1 cellular context compared by ENCODE assay signal in the genomic region with DNA sequence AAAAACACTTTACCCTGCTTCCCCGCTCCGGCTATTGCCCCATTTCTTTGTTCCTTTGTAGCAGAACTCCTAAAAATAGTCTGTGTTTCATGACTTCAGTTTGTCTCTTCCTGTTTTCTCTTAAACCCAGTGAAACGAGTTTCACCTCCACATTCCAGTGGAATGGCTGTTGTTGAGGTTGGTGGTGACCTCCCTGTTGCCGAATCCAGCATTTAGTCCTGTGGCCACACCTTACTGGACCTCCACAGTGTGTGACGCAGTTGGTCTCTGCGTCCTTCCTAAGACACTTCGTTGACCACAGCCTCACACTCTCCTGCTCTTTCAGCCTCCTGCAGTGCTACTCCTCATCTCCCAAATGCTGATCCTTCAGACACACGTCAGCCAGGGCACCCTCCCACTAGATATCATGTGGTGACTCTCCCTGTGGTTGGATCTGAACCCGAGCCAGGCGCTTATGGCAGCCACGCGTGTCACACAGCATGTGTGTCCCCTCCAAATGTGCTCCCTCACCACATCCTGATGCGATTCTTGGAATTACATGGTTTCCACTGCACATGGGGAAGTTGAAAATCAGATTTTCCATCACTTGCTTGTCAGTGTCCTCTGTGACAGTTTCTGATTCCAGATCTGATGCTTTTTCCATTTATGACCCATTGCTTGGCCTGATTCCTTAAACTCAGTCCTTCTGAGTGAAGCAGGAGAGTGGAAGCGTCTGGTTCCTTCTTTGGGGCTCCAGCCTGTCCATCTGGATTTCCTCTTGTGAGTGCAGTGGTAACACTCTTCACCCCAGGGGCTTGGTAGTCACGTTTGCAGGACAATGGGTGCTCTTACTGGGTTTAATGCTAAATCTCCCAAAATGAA.
TF ChIP-seq lines count a peak whose summit lies in the region.

No MANE protein-coding gene starts in this region.

TF ChIP-seq in K562, 482 proteins besides CTCF, POLR2A, EP300 and RAD21 (continued from another document and continues in another):
- TF ChIP-seq ETV1 (tag; conservative IDR thresholded peaks at IDR 0.05; ENCODE audit: low read depth) (no peak; the same call in 1 of the 2 replicates), ZNF146 (CRISPR knock-in tag; IDR thresholded peaks at IDR 0.05; ENCODE audit: unreplicated experiment) (no peak), NR1H2 (CRISPR knock-in tag; IDR thresholded peaks at IDR 0.05) (peak; percentile 88; the same call in 1 of the 2 replicates), DIDO1 (tag; IDR thresholded peaks at IDR 0.05; ENCODE audit: low read depth) (0 out of 2 replicates have a peak, but pooled peaks have one; percentile 55), SREBF1 (IDR thresholded peaks at IDR 0.05; ENCODE audit: borderline replicate concordance, low read depth, low read length) (no peak), LARP7 (IDR thresholded peaks at IDR 0.05) (no peak), TGIF2 (CRISPR knock-in tag; IDR thresholded peaks at IDR 0.05) (no peak), NFIX (CRISPR knock-in tag; IDR thresholded peaks at IDR 0.05; ENCODE audit: low read depth) (no peak), RFX7 (CRISPR knock-in tag; IDR thresholded peaks at IDR 0.05) (no peak), RUNX1 (IDR thresholded peaks at IDR 0.05; ENCODE audit: low read depth) (no peak; the same call in 1 of the 2 replicates), ZNF121 (CRISPR knock-in tag; conservative IDR thresholded peaks at IDR 0.05) (no peak), ZFP30 (CRISPR knock-in tag; IDR thresholded peaks at IDR 0.05; ENCODE audit: borderline replicate concordance) (no peak), NCOR1 (IDR thresholded peaks at IDR 0.05) (peak; percentile 5; the same call in 1 of the 2 replicates), POLR2AphosphoS5 (IDR thresholded peaks at IDR 0.05; ENCODE audit: control insufficient read depth, insufficient read depth, low read depth, low read length) (no peak), CREB1 (IDR thresholded peaks at IDR 0.05) (no peak), CREB1 (CRISPR knock-in tag; IDR thresholded peaks at IDR 0.05) (peak; percentile 75), FOXK1 (CRISPR knock-in tag; IDR thresholded peaks at IDR 0.05; ENCODE audit: borderline replicate concordance) (0 out of 2 replicates have a peak, but pooled peaks have one; percentile 42), PML (IDR thresholded peaks at IDR 0.05; ENCODE audit: low read length) (no peak), ZNF589 (CRISPR knock-in tag; IDR thresholded peaks at IDR 0.05; ENCODE audit: low read depth) (no peak; the same call in 1 of the 2 replicates), ATF7 (IDR thresholded peaks at IDR 0.05) (no peak), CBFA2T3 (IDR thresholded peaks at IDR 0.05) (no peak), KAT8 (IDR thresholded peaks at IDR 0.05; ENCODE audit: low read depth) (no peak), NFYB (IDR thresholded peaks at IDR 0.05; ENCODE audit: extremely low read depth, insufficient read length) (no peak), STAT5B (CRISPR knock-in tag; IDR thresholded peaks at IDR 0.05) (no peak), SRF (CRISPR knock-in tag; IDR thresholded peaks at IDR 0.05) (no peak), RAD51 (IDR thresholded peaks at IDR 0.05; ENCODE audit: borderline replicate concordance, low read depth) (no peak), ZNF766 (CRISPR knock-in tag; conservative IDR thresholded peaks at IDR 0.05) (peak; percentile 65), NFXL1 (CRISPR knock-in tag; IDR thresholded peaks at IDR 0.05) (no peak; the same call in 1 of the 2 replicates), RBM15 (IDR thresholded peaks at IDR 0.05; ENCODE audit: insufficient read depth, low read length) (no peak), DDX20 (tag; IDR thresholded peaks at IDR 0.05; ENCODE audit: low read depth) (no peak), BRD4 (IDR thresholded peaks at IDR 0.05) (peak; percentile 73; the same call in 1 of the 2 replicates), ZBTB8A (IDR thresholded peaks at IDR 0.05; ENCODE audit: partially characterized antibody) (no peak), NBN (IDR thresholded peaks at IDR 0.05; ENCODE audit: low read depth) (no peak), ZSCAN29 (IDR thresholded peaks at IDR 0.05) (no peak), DNMT1 (IDR thresholded peaks at IDR 0.05) (0 out of 2 replicates have a peak, but pooled peaks have one; percentile 7), HNRNPH1 (optimal IDR thresholded peaks at IDR 0.05; ENCODE audit: low read depth, low read length) (no peak), CBFB (CRISPR knock-in tag; IDR thresholded peaks at IDR 0.05) (peak; percentile 88; the same call in 1 of the 2 replicates), HDAC6 (IDR thresholded peaks at IDR 0.05; ENCODE audit: low read depth, low read length) (no peak)
- TF ChIP-seq, protein P1, sequence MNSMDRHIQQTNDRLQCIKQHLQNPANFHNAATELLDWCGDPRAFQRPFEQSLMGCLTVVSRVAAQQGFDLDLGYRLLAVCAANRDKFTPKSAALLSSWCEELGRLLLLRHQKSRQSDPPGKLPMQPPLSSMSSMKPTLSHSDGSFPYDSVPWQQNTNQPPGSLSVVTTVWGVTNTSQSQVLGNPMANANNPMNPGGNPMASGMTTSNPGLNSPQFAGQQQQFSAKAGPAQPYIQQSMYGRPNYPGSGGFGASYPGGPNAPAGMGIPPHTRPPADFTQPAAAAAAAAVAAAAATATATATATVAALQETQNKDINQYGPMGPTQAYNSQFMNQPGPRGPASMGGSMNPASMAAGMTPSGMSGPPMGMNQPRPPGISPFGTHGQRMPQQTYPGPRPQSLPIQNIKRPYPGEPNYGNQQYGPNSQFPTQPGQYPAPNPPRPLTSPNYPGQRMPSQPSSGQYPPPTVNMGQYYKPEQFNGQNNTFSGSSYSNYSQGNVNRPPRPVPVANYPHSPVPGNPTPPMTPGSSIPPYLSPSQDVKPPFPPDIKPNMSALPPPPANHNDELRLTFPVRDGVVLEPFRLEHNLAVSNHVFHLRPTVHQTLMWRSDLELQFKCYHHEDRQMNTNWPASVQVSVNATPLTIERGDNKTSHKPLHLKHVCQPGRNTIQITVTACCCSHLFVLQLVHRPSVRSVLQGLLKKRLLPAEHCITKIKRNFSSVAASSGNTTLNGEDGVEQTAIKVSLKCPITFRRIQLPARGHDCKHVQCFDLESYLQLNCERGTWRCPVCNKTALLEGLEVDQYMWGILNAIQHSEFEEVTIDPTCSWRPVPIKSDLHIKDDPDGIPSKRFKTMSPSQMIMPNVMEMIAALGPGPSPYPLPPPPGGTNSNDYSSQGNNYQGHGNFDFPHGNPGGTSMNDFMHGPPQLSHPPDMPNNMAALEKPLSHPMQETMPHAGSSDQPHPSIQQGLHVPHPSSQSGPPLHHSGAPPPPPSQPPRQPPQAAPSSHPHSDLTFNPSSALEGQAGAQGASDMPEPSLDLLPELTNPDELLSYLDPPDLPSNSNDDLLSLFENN (IDR thresholded peaks at IDR 0.05; ENCODE audit: low read depth in 2 of 2, low read length in 2 of 2), result no peak
- TF ChIP-seq, protein P2, sequence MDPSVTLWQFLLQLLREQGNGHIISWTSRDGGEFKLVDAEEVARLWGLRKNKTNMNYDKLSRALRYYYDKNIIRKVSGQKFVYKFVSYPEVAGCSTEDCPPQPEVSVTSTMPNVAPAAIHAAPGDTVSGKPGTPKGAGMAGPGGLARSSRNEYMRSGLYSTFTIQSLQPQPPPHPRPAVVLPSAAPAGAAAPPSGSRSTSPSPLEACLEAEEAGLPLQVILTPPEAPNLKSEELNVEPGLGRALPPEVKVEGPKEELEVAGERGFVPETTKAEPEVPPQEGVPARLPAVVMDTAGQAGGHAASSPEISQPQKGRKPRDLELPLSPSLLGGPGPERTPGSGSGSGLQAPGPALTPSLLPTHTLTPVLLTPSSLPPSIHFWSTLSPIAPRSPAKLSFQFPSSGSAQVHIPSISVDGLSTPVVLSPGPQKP (CRISPR knock-in tag; IDR thresholded peaks at IDR 0.05), result no peak
- TF ChIP-seq, protein P3, sequence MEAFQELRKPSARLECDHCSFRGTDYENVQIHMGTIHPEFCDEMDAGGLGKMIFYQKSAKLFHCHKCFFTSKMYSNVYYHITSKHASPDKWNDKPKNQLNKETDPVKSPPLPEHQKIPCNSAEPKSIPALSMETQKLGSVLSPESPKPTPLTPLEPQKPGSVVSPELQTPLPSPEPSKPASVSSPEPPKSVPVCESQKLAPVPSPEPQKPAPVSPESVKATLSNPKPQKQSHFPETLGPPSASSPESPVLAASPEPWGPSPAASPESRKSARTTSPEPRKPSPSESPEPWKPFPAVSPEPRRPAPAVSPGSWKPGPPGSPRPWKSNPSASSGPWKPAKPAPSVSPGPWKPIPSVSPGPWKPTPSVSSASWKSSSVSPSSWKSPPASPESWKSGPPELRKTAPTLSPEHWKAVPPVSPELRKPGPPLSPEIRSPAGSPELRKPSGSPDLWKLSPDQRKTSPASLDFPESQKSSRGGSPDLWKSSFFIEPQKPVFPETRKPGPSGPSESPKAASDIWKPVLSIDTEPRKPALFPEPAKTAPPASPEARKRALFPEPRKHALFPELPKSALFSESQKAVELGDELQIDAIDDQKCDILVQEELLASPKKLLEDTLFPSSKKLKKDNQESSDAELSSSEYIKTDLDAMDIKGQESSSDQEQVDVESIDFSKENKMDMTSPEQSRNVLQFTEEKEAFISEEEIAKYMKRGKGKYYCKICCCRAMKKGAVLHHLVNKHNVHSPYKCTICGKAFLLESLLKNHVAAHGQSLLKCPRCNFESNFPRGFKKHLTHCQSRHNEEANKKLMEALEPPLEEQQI (IDR thresholded peaks at IDR 0.05), result no peak
- TF ChIP-seq, protein P4, sequence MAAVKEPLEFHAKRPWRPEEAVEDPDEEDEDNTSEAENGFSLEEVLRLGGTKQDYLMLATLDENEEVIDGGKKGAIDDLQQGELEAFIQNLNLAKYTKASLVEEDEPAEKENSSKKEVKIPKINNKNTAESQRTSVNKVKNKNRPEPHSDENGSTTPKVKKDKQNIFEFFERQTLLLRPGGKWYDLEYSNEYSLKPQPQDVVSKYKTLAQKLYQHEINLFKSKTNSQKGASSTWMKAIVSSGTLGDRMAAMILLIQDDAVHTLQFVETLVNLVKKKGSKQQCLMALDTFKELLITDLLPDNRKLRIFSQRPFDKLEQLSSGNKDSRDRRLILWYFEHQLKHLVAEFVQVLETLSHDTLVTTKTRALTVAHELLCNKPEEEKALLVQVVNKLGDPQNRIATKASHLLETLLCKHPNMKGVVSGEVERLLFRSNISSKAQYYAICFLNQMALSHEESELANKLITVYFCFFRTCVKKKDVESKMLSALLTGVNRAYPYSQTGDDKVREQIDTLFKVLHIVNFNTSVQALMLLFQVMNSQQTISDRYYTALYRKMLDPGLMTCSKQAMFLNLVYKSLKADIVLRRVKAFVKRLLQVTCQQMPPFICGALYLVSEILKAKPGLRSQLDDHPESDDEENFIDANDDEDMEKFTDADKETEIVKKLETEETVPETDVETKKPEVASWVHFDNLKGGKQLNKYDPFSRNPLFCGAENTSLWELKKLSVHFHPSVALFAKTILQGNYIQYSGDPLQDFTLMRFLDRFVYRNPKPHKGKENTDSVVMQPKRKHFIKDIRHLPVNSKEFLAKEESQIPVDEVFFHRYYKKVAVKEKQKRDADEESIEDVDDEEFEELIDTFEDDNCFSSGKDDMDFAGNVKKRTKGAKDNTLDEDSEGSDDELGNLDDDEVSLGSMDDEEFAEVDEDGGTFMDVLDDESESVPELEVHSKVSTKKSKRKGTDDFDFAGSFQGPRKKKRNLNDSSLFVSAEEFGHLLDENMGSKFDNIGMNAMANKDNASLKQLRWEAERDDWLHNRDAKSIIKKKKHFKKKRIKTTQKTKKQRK (IDR thresholded peaks at IDR 0.05; ENCODE audit: borderline replicate concordance, low read depth, low read length), result no peak
- TF ChIP-seq, protein P5, sequence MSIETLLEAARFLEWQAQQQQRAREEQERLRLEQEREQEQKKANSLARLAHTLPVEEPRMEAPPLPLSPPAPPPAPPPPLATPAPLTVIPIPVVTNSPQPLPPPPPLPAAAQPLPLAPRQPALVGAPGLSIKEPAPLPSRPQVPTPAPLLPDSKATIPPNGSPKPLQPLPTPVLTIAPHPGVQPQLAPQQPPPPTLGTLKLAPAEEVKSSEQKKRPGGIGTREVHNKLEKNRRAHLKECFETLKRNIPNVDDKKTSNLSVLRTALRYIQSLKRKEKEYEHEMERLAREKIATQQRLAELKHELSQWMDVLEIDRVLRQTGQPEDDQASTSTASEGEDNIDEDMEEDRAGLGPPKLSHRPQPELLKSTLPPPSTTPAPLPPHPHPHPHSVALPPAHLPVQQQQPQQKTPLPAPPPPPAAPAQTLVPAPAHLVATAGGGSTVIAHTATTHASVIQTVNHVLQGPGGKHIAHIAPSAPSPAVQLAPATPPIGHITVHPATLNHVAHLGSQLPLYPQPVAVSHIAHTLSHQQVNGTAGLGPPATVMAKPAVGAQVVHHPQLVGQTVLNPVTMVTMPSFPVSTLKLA (conservative IDR thresholded peaks at IDR 0.05), result peak in 1 of 2 experiments; percentile 63; a peak in 2 of 4 replicates
- TF ChIP-seq, protein P6, sequence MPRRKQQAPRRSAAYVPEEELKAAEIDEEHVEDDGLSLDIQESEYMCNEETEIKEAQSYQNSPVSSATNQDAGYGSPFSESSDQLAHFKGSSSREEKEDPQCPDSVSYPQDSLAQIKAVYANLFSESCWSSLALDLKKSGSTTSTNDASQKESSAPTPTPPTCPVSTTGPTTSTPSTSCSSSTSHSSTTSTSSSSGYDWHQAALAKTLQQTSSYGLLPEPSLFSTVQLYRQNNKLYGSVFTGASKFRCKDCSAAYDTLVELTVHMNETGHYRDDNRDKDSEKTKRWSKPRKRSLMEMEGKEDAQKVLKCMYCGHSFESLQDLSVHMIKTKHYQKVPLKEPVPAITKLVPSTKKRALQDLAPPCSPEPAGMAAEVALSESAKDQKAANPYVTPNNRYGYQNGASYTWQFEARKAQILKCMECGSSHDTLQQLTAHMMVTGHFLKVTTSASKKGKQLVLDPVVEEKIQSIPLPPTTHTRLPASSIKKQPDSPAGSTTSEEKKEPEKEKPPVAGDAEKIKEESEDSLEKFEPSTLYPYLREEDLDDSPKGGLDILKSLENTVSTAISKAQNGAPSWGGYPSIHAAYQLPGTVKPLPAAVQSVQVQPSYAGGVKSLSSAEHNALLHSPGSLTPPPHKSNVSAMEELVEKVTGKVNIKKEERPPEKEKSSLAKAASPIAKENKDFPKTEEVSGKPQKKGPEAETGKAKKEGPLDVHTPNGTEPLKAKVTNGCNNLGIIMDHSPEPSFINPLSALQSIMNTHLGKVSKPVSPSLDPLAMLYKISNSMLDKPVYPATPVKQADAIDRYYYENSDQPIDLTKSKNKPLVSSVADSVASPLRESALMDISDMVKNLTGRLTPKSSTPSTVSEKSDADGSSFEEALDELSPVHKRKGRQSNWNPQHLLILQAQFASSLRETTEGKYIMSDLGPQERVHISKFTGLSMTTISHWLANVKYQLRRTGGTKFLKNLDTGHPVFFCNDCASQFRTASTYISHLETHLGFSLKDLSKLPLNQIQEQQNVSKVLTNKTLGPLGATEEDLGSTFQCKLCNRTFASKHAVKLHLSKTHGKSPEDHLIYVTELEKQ (CRISPR knock-in tag; IDR thresholded peaks at IDR 0.05), result no peak
- TF ChIP-seq, protein P7, sequence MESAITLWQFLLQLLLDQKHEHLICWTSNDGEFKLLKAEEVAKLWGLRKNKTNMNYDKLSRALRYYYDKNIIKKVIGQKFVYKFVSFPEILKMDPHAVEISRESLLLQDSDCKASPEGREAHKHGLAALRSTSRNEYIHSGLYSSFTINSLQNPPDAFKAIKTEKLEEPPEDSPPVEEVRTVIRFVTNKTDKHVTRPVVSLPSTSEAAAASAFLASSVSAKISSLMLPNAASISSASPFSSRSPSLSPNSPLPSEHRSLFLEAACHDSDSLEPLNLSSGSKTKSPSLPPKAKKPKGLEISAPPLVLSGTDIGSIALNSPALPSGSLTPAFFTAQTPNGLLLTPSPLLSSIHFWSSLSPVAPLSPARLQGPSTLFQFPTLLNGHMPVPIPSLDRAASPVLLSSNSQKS (CRISPR knock-in tag; IDR thresholded peaks at IDR 0.05), result no peak
